In the genomic region with DNA sequence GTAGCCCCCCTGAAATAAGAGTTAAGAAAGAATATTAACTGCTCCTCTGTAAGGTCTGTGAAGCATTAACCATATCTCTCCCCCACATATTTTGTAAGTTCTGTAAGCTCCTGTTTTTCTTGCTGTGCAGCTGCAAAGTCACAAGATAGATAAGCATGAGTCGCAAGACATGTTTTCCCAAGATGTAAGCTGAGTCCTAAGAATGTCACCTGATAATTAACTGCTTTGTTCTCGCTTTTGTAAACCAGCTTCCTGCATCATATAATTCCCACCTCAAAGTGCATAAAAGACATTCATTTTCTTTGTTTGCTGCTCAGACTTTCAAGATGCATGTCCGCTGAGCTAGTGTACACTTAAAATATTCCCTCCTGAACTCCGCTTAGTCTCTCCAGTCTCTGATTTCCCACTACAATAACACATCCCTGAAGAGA, we compare ENCODE assay signal across 35 cellular contexts. TPM values are rescaled to one million over a fixed set of nuclear protein-coding genes. Genes with fewer than 3 reads are reported as not detected.
DNase-seq lines count a peak whose midpoint lies in the region; ATAC-seq, FAIRE-seq and TF ChIP-seq lines count a peak whose summit lies in the region.
"Had no signal": no experiment of that assay in that cellular context is flagged by ENCODE, and none has a peak within 500 bp of the region (broad histone marks: within the 10 kb centered on the region; RNA-seq: fewer than 3 reads in every experiment).

No MANE protein-coding gene starts in this region.

- no peak for FAIRE-seq in RCC 7860 (lab: Jason Lieb, UNC)
- FAIRE-seq: A549, D721Med, TTC549 had no signal

- peaks cover 5% of the 10 kb centered on the region for H3K4me1 Mint-ChIP-seq in activated CD8-positive, alpha-beta T cell treated with anti-CD3 and anti-CD28 coated beads, Interleukin-2, amount 10 ng/mL, durations not matched to agents 7 days and 5 days (ENCODE audit: low read depth)
- no peaks in the 10 kb centered on the region for H3K4me1 Mint-ChIP-seq in stimulated activated effector memory CD8-positive, alpha-beta T cell treated with anti-CD3 and anti-CD28 coated beads, Interleukin-12 subunit alpha, Interleukin-12 subunit beta, amount 100 ng/mL, for 72 hours

- H3K27ac Mint-ChIP-seq in activated CD8-positive, alpha-beta T cell treated with anti-CD3 and anti-CD28 coated beads, Interleukin-2, amount 10 ng/mL, durations not matched to agents 7 days and 5 days = no peak overlapping the region
- H3K27ac Mint-ChIP-seq in stimulated activated effector memory CD8-positive, alpha-beta T cell treated with anti-CD3 and anti-CD28 coated beads, Interleukin-12 subunit alpha, Interleukin-12 subunit beta, amount 100 ng/mL, for 72 hours = no peak overlapping the region
- H3K27ac Mint-ChIP-seq: activated T-cell treated with anti-CD3 and anti-CD28 coated beads, Interleukin-2, amount 50 U/mL, for 24 hours; CD4-positive, CD25-positive, alpha-beta regulatory T cell; dendritic cell treated with granulocyte-macrophage colony-stimulating factor and Interleukin-4, amounts not matched to agents 40 ng/mL and 50 ng/mL, for 4 days; nephron progenitor cell had no signal

- ATAC-seq in activated CD8-positive, alpha-beta T cell treated with anti-CD3 and anti-CD28 coated beads, Interleukin-2, amount 10 ng/mL, durations not matched to agents 7 days and 5 days = no peak
- ATAC-seq in stimulated activated effector memory CD8-positive, alpha-beta T cell treated with anti-CD3 and anti-CD28 coated beads, Interleukin-12 subunit alpha, Interleukin-12 subunit beta, amount 100 ng/mL, for 72 hours = no peak
- ATAC-seq: A549, left lung had no signal

- CTCF ChIA-PET in activated CD8-positive, alpha-beta T cell treated with anti-CD3 and anti-CD28 coated beads, Interleukin-2, amount 10 ng/mL, durations not matched to agents 7 days and 5 days (lab: Charles Lee) = no interaction called here

- H3K9me3 Mint-ChIP-seq in activated CD8-positive, alpha-beta T cell treated with anti-CD3 and anti-CD28 coated beads, Interleukin-2, amount 10 ng/mL, durations not matched to agents 7 days and 5 days (ENCODE audit: insufficient read depth) = no peaks in the 10 kb centered on the region
- no peaks in the 10 kb centered on the region for H3K9me3 Mint-ChIP-seq in stimulated activated effector memory CD8-positive, alpha-beta T cell treated with anti-CD3 and anti-CD28 coated beads, Interleukin-12 subunit alpha, Interleukin-12 subunit beta, amount 100 ng/mL, for 72 hours
- H3K9me3 Mint-ChIP-seq: activated T-cell treated with anti-CD3 and anti-CD28 coated beads, Interleukin-2, amount 50 U/mL, for 24 hours; central memory CD8-positive, alpha-beta T cell; dendritic cell treated with granulocyte-macrophage colony-stimulating factor and Interleukin-4, amounts not matched to agents 40 ng/mL and 50 ng/mL, for 4 days had no signal

- H3K4me3 Mint-ChIP-seq in activated CD8-positive, alpha-beta T cell treated with anti-CD3 and anti-CD28 coated beads, Interleukin-2, amount 10 ng/mL, durations not matched to agents 7 days and 5 days = no peak overlapping the region
- H3K4me3 Mint-ChIP-seq in stimulated activated effector memory CD8-positive, alpha-beta T cell treated with anti-CD3 and anti-CD28 coated beads, Interleukin-12 subunit alpha, Interleukin-12 subunit beta, amount 100 ng/mL, for 72 hours = no peak overlapping the region
- H3K4me3 Mint-ChIP-seq: activated T-cell treated with anti-CD3 and anti-CD28 coated beads, Interleukin-2, amount 50 U/mL, for 24 hours; CD4-positive, CD25-positive, alpha-beta regulatory T cell; central memory CD8-positive, alpha-beta T cell; dendritic cell treated with granulocyte-macrophage colony-stimulating factor and Interleukin-4, amounts not matched to agents 40 ng/mL and 50 ng/mL, for 4 days; nephron progenitor cell had no signal

- in situ Hi-C loops in Caki2 (cut with HindIII; ENCODE audit: low pct_unique_long_range_greater_than_20kb, low sequenced_read_pairs) = no loop called here

- POLR2A ChIA-PET in activated CD8-positive, alpha-beta T cell treated with anti-CD3 and anti-CD28 coated beads, Interleukin-2, amount 10 ng/mL, durations not matched to agents 7 days and 5 days (lab: Charles Lee) = no interaction called here

- DNase-seq in Caki2 (ENCODE audit: low read depth) (peak; percentile 38), RCC 7860 (ENCODE audit: low spot score) (peak; percentile 13), epithelial cell of esophagus (ENCODE audit: low read depth) (peak; percentile 51), kidney glomerular epithelial cell (lab: John Stamatoyannopoulos, UW) (peak; percentile 59), GF-D8 (lab: John Stamatoyannopoulos, UW) (no peak), NCI-H2081 (lab: John Stamatoyannopoulos, UW) (no peak)
- no peak for DNase-seq in activated CD8-positive, alpha-beta T cell treated with anti-CD3 and anti-CD28 coated beads, Interleukin-2, amount 10 ng/mL, durations not matched to agents 7 days and 5 days
- DNase-seq in stimulated activated effector memory CD8-positive, alpha-beta T cell treated with anti-CD3 and anti-CD28 coated beads, Interleukin-12 subunit alpha, Interleukin-12 subunit beta, amount 100 ng/mL, for 72 hours (ENCODE audit: low spot score in 2 of 2) = no peak
- DNase-seq: activated CD4-positive, alpha-beta T cell treated with anti-CD3 and anti-CD28 coated beads, Interleukin-2, amount 50 U/mL, for 1 hour; activated CD4-positive, CD25-positive, alpha-beta regulatory T cell; activated gamma-delta T cell treated with Interleukin-2 at 50 U/mL for 16 hours; activated T-cell treated with anti-CD3 and anti-CD28 coated beads, Interleukin-2, amount 50 U/mL, for 24 hours; AML-193; CD4-positive, CD25-positive, alpha-beta regulatory T cell; H7; hypothalamus; left lung; mesenchymal stem cell; NCI-H1092; NCI-H1694; NCI-H2171; NCI-H510A; nephron progenitor cell; ovary; retina; stimulated activated CD4-positive, alpha-beta T cell treated with anti-CD3 and anti-CD28 coated beads, Interleukin-2, amount 100 ng/mL, for 24 hours; stimulated activated CD8-positive, alpha-beta memory T cell treated with anti-CD3 and anti-CD28 coated beads, Interleukin-4, amount 100 ng/mL, for 48 hours; stomach; tibial artery had no signal

- peaks cover 11% of the 10 kb centered on the region for H3K27me3 Mint-ChIP-seq in activated CD8-positive, alpha-beta T cell treated with anti-CD3 and anti-CD28 coated beads, Interleukin-2, amount 10 ng/mL, durations not matched to agents 7 days and 5 days (ENCODE audit: low read depth)
- H3K27me3 Mint-ChIP-seq: activated T-cell treated with anti-CD3 and anti-CD28 coated beads, Interleukin-2, amount 50 U/mL, for 24 hours; central memory CD8-positive, alpha-beta T cell had no signal

- H3K4me3 ChIP-seq in epithelial cell of esophagus (ENCODE audit: low read length) = no peak overlapping the region
- H3K4me3 ChIP-seq: A549, left lung, ovary, SK-N-MC, stomach, tibial artery had no signal

- no peak for TF ChIP-seq CTCF in epithelial cell of esophagus (IDR thresholded peaks at IDR 0.05; ENCODE audit: insufficient read depth, low read depth, low read length, missing control alignments)

- no peaks in the 10 kb centered on the region for H3K36me3 Mint-ChIP-seq in activated CD8-positive, alpha-beta T cell treated with anti-CD3 and anti-CD28 coated beads, Interleukin-2, amount 10 ng/mL, durations not matched to agents 7 days and 5 days (ENCODE audit: low read depth)
- H3K36me3 Mint-ChIP-seq in stimulated activated effector memory CD8-positive, alpha-beta T cell treated with anti-CD3 and anti-CD28 coated beads, Interleukin-12 subunit alpha, Interleukin-12 subunit beta, amount 100 ng/mL, for 72 hours = no peaks in the 10 kb centered on the region
- H3K36me3 Mint-ChIP-seq: CD4-positive, CD25-positive, alpha-beta regulatory T cell had no signal

RNA-seq across cellular contexts. Expression of gene PHC1, which starts 27.0 kb away (rescaled TPM):
- total RNA-seq in Caki2 (2014; rRNA removed; shearing (Covaris generic); ENCODE audit: low replicate concordance) = 5.9 and 8.0 TPM in 2 replicates
- 10 to 100 TPM; 12.3 to 12.9 TPM for total RNA-seq in activated CD8-positive, alpha-beta T cell treated with anti-CD3 and anti-CD28 coated beads, Interleukin-2, amount 10 ng/mL, durations not matched to agents 7 days and 5 days

Comparison
In these comparisons a context has a peak if more than half of its experiments do, and no peak if none do; other contexts are left out.
1. DNase-seq: peak in Caki2 (single experiment), RCC 7860 (single experiment), epithelial cell of esophagus (single experiment) and kidney glomerular epithelial cell (single experiment); none in GF-D8 (single experiment), activated CD8-positive, alpha-beta T cell treated with anti-CD3 and anti-CD28 coated beads, Interleukin-2, amount 10 ng/mL, durations not matched to agents 7 days and 5 days (single experiment), NCI-H2081 (0 of 2) and stimulated activated effector memory CD8-positive, alpha-beta T cell treated with anti-CD3 and anti-CD28 coated beads, Interleukin-12 subunit alpha, Interleukin-12 subunit beta, amount 100 ng/mL, for 72 hours (0 of 2).